In genomic region chr5:170503970-170504525, GRCh38 we compare ENCODE assay signal across 9 cellular contexts. TPM values are rescaled to one million over a fixed set of nuclear protein-coding genes. Genes with fewer than 3 reads are reported as not detected.
DNase-seq lines count a peak whose midpoint lies in the region; ATAC-seq and TF ChIP-seq lines count a peak whose summit lies in the region.
"Had no signal": no experiment of that assay in that cellular context is flagged by ENCODE, and none has a peak within 500 bp of the region (broad histone marks: within the 10 kb centered on the region; RNA-seq: fewer than 3 reads in every experiment).

KCNIP1 (plus strand) TSS chr5:170504020.

- peak within 1 kb of the TSS; percentile 72 for H3K4me3 Mint-ChIP-seq in neural crest cell

- peak; percentile 26 for DNase-seq in AG08395 (ENCODE audit: low spot score)
- DNase-seq in NCI-H1105 (lab: John Stamatoyannopoulos, UW) = peak; percentile 21
- DNase-seq in neural crest cell (ENCODE audit: low read depth, low spot score) = peak; percentile 53
- DNase-seq in RPMI8226 = no peak
- no peak for DNase-seq in erythroblast (lab: John Stamatoyannopoulos, UW)
- DNase-seq in NCI-H2029 treated with DMSO at 0.1 percent for 48 hours (lab: John Stamatoyannopoulos, UW) = no peak
- DNase-seq: NCI-H2029 had no signal

- TF ChIP-seq CTCF in neural crest cell (conservative IDR thresholded peaks at IDR 0.05) = no peak

- H3K27ac Mint-ChIP-seq in neural crest cell (ENCODE audit: unreplicated experiment) = no peak within 1 kb of the TSS

- peak; percentile 23 for ATAC-seq in esophagus mucosa
- no peak for ATAC-seq in HG03432 (IDR thresholded peaks at IDR 0.05; ENCODE audit: unreplicated experiment)

- TF ChIP-seq POLR2A in erythroblast (IDR thresholded peaks at IDR 0.05; ENCODE audit: low read length) = no peak

- peaks cover 21% of the 10 kb centered on the region for H3K4me1 Mint-ChIP-seq in neural crest cell

- no peaks in the 10 kb centered on the region for H3K36me3 Mint-ChIP-seq in neural crest cell (ENCODE audit: low read depth)

- H3K9me3 Mint-ChIP-seq in neural crest cell = no peaks in the 10 kb centered on the region

- peaks cover 52% of the 10 kb centered on the region for H3K27me3 Mint-ChIP-seq in neural crest cell (ENCODE audit: low read depth)

RNA-seq across cellular contexts. Expression of gene KCNIP1, which starts in this region (rescaled TPM):
- total RNA-seq in esophagus mucosa (not detected), neural crest cell (0.57 and 0.96 TPM in 2 replicates)

Comparison
In these comparisons a context has a peak if more than half of its experiments do, and no peak if none do; other contexts are left out.
1. Peak in ATAC-seq in esophagus mucosa; RNA of the gene not detected or under 1 TPM.
2. Peak in DNase-seq in neural crest cell; RNA of the gene not detected or under 1 TPM.
3. DNase-seq: peak in AG08395 (single experiment) and NCI-H1105 (single experiment); none in RPMI8226 (single experiment), erythroblast (0 of 2) and NCI-H2029 treated with DMSO at 0.1 percent for 48 hours (single experiment).